Comparison of ENCODE assay signal across 16 cellular contexts in genomic region chr21:31766895-31767294, GRCh38. TPM values are rescaled to one million over a fixed set of nuclear protein-coding genes. Genes with fewer than 3 reads are reported as not detected.
A peak's percentile ranks its signal among the peaks of the same experiment; 100 is the strongest.
DNase-seq lines count a peak whose midpoint lies in the region; ATAC-seq lines count a peak whose summit lies in the region.
"Had no signal": no experiment of that assay in that cellular context is flagged by ENCODE, and none has a peak within 500 bp of the region (broad histone marks: within the 10 kb centered on the region; RNA-seq: fewer than 3 reads in every experiment).

No MANE protein-coding gene starts in this region.

- intact Hi-C loops in left colon (cut with DNase I, micrococcal nuclease) = no loop called here

- no peaks in the 10 kb centered on the region for H3K9me3 Mint-ChIP-seq in activated naive CD4-positive, alpha-beta T cell treated with anti-CD3 and anti-CD28 coated beads, Interleukin-2, amount 10 ng/mL, durations not matched to agents 7 days and 5 days
- H3K9me3 Mint-ChIP-seq: CD8-positive, alpha-beta T cell had no signal

- no peaks in the 10 kb centered on the region for H3K4me1 Mint-ChIP-seq in activated naive CD4-positive, alpha-beta T cell treated with anti-CD3 and anti-CD28 coated beads, Interleukin-2, amount 10 ng/mL, durations not matched to agents 7 days and 5 days

- no peaks in the 10 kb centered on the region for H3K27me3 Mint-ChIP-seq in activated naive CD4-positive, alpha-beta T cell treated with anti-CD3 and anti-CD28 coated beads, Interleukin-2, amount 10 ng/mL, durations not matched to agents 7 days and 5 days
- H3K27me3 Mint-ChIP-seq: IgD-negative memory B cell had no signal

- no peak for DNase-seq in activated naive CD4-positive, alpha-beta T cell treated with anti-CD3 and anti-CD28 coated beads, Interleukin-2, amount 10 ng/mL, durations not matched to agents 7 days and 5 days
- no peak for DNase-seq in activated naive CD4-positive, alpha-beta T cell treated with anti-CD3 and anti-CD28 coated beads, Interleukin-2, amount 50 U/mL, for 16 hours
- DNase-seq in CMK (ENCODE audit: low read depth) (peak; percentile 45), OCI-M1 (lab: John Stamatoyannopoulos, UW) (peak; percentile 53), left colon (no peak), iPS-NIHi7 (ENCODE audit: extremely low spot score) (no peak), DMS153 (lab: John Stamatoyannopoulos, UW) (no peak)
- DNase-seq: 8988T; CD8-positive, alpha-beta T cell; COR-L47; DMS 273 treated with DMSO at 0.1 percent for 48 hours; H9 had no signal

- H3K36me3 Mint-ChIP-seq in activated naive CD4-positive, alpha-beta T cell treated with anti-CD3 and anti-CD28 coated beads, Interleukin-2, amount 10 ng/mL, durations not matched to agents 7 days and 5 days = no peaks in the 10 kb centered on the region
- H3K36me3 Mint-ChIP-seq: CD8-positive, alpha-beta T cell had no signal

- H3K27ac Mint-ChIP-seq in activated naive CD4-positive, alpha-beta T cell treated with anti-CD3 and anti-CD28 coated beads, Interleukin-2, amount 10 ng/mL, durations not matched to agents 7 days and 5 days = peak overlapping the region; percentile 31
- H3K27ac Mint-ChIP-seq: CD8-positive, alpha-beta T cell; H9; IgD-negative memory B cell had no signal

- CTCF ChIA-PET in activated naive CD4-positive, alpha-beta T cell treated with anti-CD3 and anti-CD28 coated beads, Interleukin-2, amount 10 ng/mL, durations not matched to agents 7 days and 5 days (lab: Charles Lee) = no interaction called here

- ATAC-seq in left colon (peak; percentile 26), GM19351 (IDR thresholded peaks at IDR 0.05; ENCODE audit: unreplicated experiment) (no peak)
- ATAC-seq: CD8-positive, alpha-beta T cell; HepG2 had no signal

- no peak overlapping the region for H3K4me3 Mint-ChIP-seq in activated naive CD4-positive, alpha-beta T cell treated with anti-CD3 and anti-CD28 coated beads, Interleukin-2, amount 10 ng/mL, durations not matched to agents 7 days and 5 days
- H3K4me3 Mint-ChIP-seq: CD14-positive monocyte; CD8-positive, alpha-beta T cell; H9 had no signal

RNA-seq across cellular contexts. Expression of gene SCAF4, which starts 35.0 kb away (rescaled TPM):
- 10 to 100 TPM; 33.3 to 34.2 TPM for total RNA-seq in left colon

Comparison
In these comparisons a context has a peak if more than half of its experiments do, and no peak if none do; other contexts are left out.
1. DNase-seq: peak in CMK (single experiment) and OCI-M1 (single experiment); none in activated naive CD4-positive, alpha-beta T cell treated with anti-CD3 and anti-CD28 coated beads, Interleukin-2, amount 10 ng/mL, durations not matched to agents 7 days and 5 days (single experiment), activated naive CD4-positive, alpha-beta T cell treated with anti-CD3 and anti-CD28 coated beads, Interleukin-2, amount 50 U/mL, for 16 hours (single experiment), left colon (0 of 2), iPS-NIHi7 (single experiment) and DMS153 (single experiment).